ENCODE assay signal across 20 cellular contexts in the genomic region with DNA sequence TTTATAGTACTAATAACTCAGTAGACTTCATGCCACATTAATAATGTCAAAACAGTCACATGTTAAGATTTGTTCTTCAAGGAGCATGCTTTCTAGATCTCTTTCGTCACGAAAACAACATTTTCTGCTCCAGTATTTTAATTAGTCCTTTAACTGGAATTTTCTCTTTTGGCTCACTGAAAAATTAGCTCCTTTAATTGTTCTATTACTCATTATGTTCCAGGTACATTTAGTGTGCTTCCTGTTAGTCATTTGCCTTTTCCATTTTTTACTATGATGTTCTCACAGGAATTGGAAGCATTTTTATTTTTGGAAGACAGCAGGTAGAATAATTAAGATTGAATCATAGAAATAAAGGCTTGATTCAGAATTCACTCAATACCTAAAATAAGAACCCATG.
DNase-seq lines count a peak whose midpoint lies in the region; ATAC-seq and TF ChIP-seq lines count a peak whose summit lies in the region.
"Had no signal": no experiment of that assay in that cellular context is flagged by ENCODE, and none has a peak within 500 bp of the region (broad histone marks: within the 10 kb centered on the region; RNA-seq: fewer than 3 reads in every experiment).

No MANE protein-coding gene starts in this region.

- no peak overlapping the region for H3K27ac ChIP-seq in RWPE1

- H3K36me3 Mint-ChIP-seq in progenitor cell of endocrine pancreas (ENCODE audit: insufficient read depth) = no peaks in the 10 kb centered on the region

- no peak for ATAC-seq in GM19035 (IDR thresholded peaks at IDR 0.05; ENCODE audit: unreplicated experiment)
- ATAC-seq: GM12878 had no signal

- TF ChIP-seq CTCF in RWPE1 (conservative IDR thresholded peaks at IDR 0.05; ENCODE audit: low read depth) (no peak), epithelial cell of esophagus (IDR thresholded peaks at IDR 0.05; ENCODE audit: insufficient read depth, low read depth, low read length, missing control alignments) (no peak), progenitor cell of endocrine pancreas (IDR thresholded peaks at IDR 0.05; ENCODE audit: unreplicated experiment) (no peak)

- H3K4me3 Mint-ChIP-seq in progenitor cell of endocrine pancreas (ENCODE audit: low read depth) = no peak overlapping the region
- H3K4me3 Mint-ChIP-seq: B cell, HFFc6 had no signal

- DNase-seq in A172 (ENCODE audit: low spot score) = peak; percentile 15
- DNase-seq in RWPE1 (ENCODE audit: low spot score) = peak; percentile 49
- DNase-seq in epithelial cell of esophagus (ENCODE audit: low read depth) = peak; percentile 53
- DNase-seq in kidney glomerular epithelial cell (lab: John Stamatoyannopoulos, UW) = peak; percentile 23
- DNase-seq in progenitor cell of endocrine pancreas (ENCODE audit: low spot score, unreplicated experiment) = no peak
- DNase-seq in activated naive CD4-positive, alpha-beta T cell treated with anti-CD3 and anti-CD28 coated beads, Interleukin-2, amount 50 U/mL, for 16 hours = no peak
- no peak for DNase-seq in GDM1 (lab: John Stamatoyannopoulos, UW)
- DNase-seq: DMS79 treated with DMSO at 0.1 percent for 48 hours, H7, HFFc6, Kasumi-1, NCI-H1694 treated with DMSO at 0.1 percent for 48 hours, NCI-H2081 treated with DMSO at 0.1 percent for 48 hours, NCI-H446, NCI-H526, OCI-M1, SHP77 had no signal

- no peaks in the 10 kb centered on the region for H3K4me1 Mint-ChIP-seq in progenitor cell of endocrine pancreas (ENCODE audit: low read depth)
- H3K4me1 Mint-ChIP-seq: B cell had no signal

- H3K4me3 ChIP-seq in epithelial cell of esophagus (ENCODE audit: low read length) = no peak overlapping the region
- H3K4me3 ChIP-seq: GM12878 had no signal

- H3K27me3 Mint-ChIP-seq in progenitor cell of endocrine pancreas = no peaks in the 10 kb centered on the region
- H3K27me3 Mint-ChIP-seq: B cell had no signal

- POLR2A ChIA-PET in RWPE1 (lab: Yijun Ruan, JAX; ENCODE audit: low non-redundant PET) = no interaction called here

- CTCF ChIA-PET in RWPE1 (lab: Yijun Ruan, JAX) = interaction anchor here (0.6 to 0.7 kb wide), 2 partner anchors 11 to 518 kb away, joined by 3 read pairs; no protein-coding TSS in a partner anchor

- H3K9me3 Mint-ChIP-seq in progenitor cell of endocrine pancreas (ENCODE audit: low read depth) = peaks cover 6% of the 10 kb centered on the region

- H3K27ac Mint-ChIP-seq in progenitor cell of endocrine pancreas = no peak overlapping the region
- H3K27ac Mint-ChIP-seq: B cell, HFFc6 had no signal

Comparison
In these comparisons a context has a peak if more than half of its experiments do, and no peak if none do; other contexts are left out.
1. DNase-seq: peak in A172 (single experiment), RWPE1 (single experiment), epithelial cell of esophagus (single experiment) and kidney glomerular epithelial cell (single experiment); none in progenitor cell of endocrine pancreas (single experiment), activated naive CD4-positive, alpha-beta T cell treated with anti-CD3 and anti-CD28 coated beads, Interleukin-2, amount 50 U/mL, for 16 hours (single experiment) and GDM1 (single experiment).